ENCODE assay signal across 1 cellular context in the genomic region with DNA sequence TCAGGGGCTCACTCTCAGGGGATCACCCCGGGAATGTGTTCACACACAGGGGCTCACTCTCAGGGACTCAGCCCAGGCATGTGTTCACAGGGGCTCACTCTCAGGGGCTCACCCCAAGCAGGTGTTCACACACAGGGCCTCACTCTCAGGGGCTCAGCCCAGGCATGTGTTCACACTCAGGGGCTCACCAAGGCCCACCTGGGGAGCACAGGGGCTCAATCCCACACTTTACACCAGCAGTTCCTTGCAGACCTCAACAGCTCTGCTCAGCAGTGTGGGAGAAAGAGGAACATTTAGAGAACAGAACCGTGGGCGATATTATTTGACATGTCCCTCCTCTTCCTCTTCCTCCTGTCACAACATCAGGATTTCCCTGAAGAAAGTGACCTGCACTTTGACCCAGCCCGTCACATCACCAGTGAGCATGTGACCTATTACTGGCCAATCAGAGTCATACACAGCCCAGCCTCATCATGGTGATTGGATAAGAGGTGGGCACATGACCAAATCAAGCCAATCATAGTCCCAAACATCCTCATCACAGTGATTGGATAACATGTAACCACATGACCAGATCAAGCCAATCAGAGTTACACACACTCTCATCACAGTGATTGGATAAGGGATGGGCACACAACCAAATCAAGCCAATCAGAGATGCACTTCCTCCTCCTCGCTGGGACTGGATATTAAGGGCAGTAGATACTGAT.
A peak's percentile ranks its signal among the peaks of the same experiment; 100 is the strongest.
TF ChIP-seq lines count a peak whose summit lies in the region.

No MANE protein-coding gene starts in this region.

TF ChIP-seq in K562, 482 proteins besides CTCF, POLR2A, EP300 and RAD21 (continued from another document and continues in another):
- 0 out of 2 replicates have a peak, but pooled peaks have one; percentile 9 for TF ChIP-seq ZNF644 (tag; IDR thresholded peaks at IDR 0.05; ENCODE audit: low read depth)
- no peak for TF ChIP-seq MCM2 (IDR thresholded peaks at IDR 0.05; ENCODE audit: low read depth)
- peak; percentile 70; the same call in 1 of the 2 replicates for TF ChIP-seq ZNF311 (CRISPR knock-in tag; IDR thresholded peaks at IDR 0.05)
- 0 out of 2 replicates have a peak, but pooled peaks have one; percentile 32 for TF ChIP-seq ZNF76 (CRISPR knock-in tag; IDR thresholded peaks at IDR 0.05; ENCODE audit: borderline replicate concordance)
- no peak for TF ChIP-seq HCFC1 (IDR thresholded peaks at IDR 0.05; ENCODE audit: low read depth, low read length)
- TF ChIP-seq MAFF (IDR thresholded peaks at IDR 0.05; ENCODE audit: low read length) = no peak
- no peak for TF ChIP-seq CHD1 (IDR thresholded peaks at IDR 0.05; ENCODE audit: low read length)
- TF ChIP-seq SNIP1 (IDR thresholded peaks at IDR 0.05; ENCODE audit: low read depth) = no peak
- no peak for TF ChIP-seq FOXJ3 (CRISPR knock-in tag; IDR thresholded peaks at IDR 0.05)
- TF ChIP-seq CHCHD3 (CRISPR knock-in tag; IDR thresholded peaks at IDR 0.05) = no peak
- TF ChIP-seq SAFB (IDR thresholded peaks at IDR 0.05; ENCODE audit: borderline replicate concordance, low read depth, low read length) = no peak
- TF ChIP-seq, protein P1, sequence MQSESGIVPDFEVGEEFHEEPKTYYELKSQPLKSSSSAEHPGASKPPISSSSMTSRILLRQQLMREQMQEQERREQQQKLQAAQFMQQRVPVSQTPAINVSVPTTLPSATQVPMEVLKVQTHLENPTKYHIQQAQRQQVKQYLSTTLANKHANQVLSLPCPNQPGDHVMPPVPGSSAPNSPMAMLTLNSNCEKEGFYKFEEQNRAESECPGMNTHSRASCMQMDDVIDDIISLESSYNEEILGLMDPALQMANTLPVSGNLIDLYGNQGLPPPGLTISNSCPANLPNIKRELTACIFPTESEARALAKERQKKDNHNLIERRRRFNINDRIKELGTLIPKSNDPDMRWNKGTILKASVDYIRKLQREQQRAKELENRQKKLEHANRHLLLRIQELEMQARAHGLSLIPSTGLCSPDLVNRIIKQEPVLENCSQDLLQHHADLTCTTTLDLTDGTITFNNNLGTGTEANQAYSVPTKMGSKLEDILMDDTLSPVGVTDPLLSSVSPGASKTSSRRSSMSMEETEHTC (IDR thresholded peaks at IDR 0.05) = no peak
- TF ChIP-seq, protein P2, sequence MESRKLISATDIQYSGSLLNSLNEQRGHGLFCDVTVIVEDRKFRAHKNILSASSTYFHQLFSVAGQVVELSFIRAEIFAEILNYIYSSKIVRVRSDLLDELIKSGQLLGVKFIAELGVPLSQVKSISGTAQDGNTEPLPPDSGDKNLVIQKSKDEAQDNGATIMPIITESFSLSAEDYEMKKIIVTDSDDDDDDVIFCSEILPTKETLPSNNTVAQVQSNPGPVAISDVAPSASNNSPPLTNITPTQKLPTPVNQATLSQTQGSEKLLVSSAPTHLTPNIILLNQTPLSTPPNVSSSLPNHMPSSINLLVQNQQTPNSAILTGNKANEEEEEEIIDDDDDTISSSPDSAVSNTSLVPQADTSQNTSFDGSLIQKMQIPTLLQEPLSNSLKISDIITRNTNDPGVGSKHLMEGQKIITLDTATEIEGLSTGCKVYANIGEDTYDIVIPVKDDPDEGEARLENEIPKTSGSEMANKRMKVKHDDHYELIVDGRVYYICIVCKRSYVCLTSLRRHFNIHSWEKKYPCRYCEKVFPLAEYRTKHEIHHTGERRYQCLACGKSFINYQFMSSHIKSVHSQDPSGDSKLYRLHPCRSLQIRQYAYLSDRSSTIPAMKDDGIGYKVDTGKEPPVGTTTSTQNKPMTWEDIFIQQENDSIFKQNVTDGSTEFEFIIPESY (CRISPR knock-in tag; IDR thresholded peaks at IDR 0.05) = no peak
- TF ChIP-seq XRCC5 (IDR thresholded peaks at IDR 0.05; ENCODE audit: low read depth, low read length) = no peak
- TF ChIP-seq, protein P3, sequence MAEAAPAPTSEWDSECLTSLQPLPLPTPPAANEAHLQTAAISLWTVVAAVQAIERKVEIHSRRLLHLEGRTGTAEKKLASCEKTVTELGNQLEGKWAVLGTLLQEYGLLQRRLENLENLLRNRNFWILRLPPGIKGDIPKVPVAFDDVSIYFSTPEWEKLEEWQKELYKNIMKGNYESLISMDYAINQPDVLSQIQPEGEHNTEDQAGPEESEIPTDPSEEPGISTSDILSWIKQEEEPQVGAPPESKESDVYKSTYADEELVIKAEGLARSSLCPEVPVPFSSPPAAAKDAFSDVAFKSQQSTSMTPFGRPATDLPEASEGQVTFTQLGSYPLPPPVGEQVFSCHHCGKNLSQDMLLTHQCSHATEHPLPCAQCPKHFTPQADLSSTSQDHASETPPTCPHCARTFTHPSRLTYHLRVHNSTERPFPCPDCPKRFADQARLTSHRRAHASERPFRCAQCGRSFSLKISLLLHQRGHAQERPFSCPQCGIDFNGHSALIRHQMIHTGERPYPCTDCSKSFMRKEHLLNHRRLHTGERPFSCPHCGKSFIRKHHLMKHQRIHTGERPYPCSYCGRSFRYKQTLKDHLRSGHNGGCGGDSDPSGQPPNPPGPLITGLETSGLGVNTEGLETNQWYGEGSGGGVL (CRISPR knock-in tag; IDR thresholded peaks at IDR 0.05) = no peak
- TF ChIP-seq STAG1 (CRISPR knock-in tag; IDR thresholded peaks at IDR 0.05; ENCODE audit: borderline replicate concordance) = no peak
- no peak for TF ChIP-seq ESRRB (CRISPR knock-in tag; IDR thresholded peaks at IDR 0.05; ENCODE audit: borderline replicate concordance)
- TF ChIP-seq ZNF668 (CRISPR knock-in tag; IDR thresholded peaks at IDR 0.05) = peak; percentile 89
- TF ChIP-seq PML (IDR thresholded peaks at IDR 0.05; ENCODE audit: low read length) = no peak
- TF ChIP-seq GTF2F1 (IDR thresholded peaks at IDR 0.05; ENCODE audit: low read depth, low read length) = no peak
- 0 out of 2 replicates have a peak, but pooled peaks have one; percentile 62 for TF ChIP-seq ZNF785 (CRISPR knock-in tag; IDR thresholded peaks at IDR 0.05)
- no peak for TF ChIP-seq NR4A1 (CRISPR knock-in tag; IDR thresholded peaks at IDR 0.05)
- TF ChIP-seq NR4A1 (tag; IDR thresholded peaks at IDR 0.05) = no peak
- no peak for TF ChIP-seq HBP1 (CRISPR knock-in tag; IDR thresholded peaks at IDR 0.05)
- TF ChIP-seq ZKSCAN8 (CRISPR knock-in tag; IDR thresholded peaks at IDR 0.05) = no peak
- TF ChIP-seq ZBTB7A (IDR thresholded peaks at IDR 0.05; ENCODE audit: borderline replicate concordance, control insufficient read depth, low read depth, low read length) = no peak
- TF ChIP-seq ZNF586 (CRISPR knock-in tag; conservative IDR thresholded peaks at IDR 0.05) = no peak
- peak; percentile 56 for TF ChIP-seq FOXM1 (IDR thresholded peaks at IDR 0.05; ENCODE audit: low read depth)
- no peak for TF ChIP-seq FOXM1 (CRISPR knock-in tag; IDR thresholded peaks at IDR 0.05; ENCODE audit: low read depth)
- TF ChIP-seq RBFOX2 (IDR thresholded peaks at IDR 0.05; ENCODE audit: low read depth, low read length) = peak; percentile 28; the same call in 1 of the 2 replicates
- TF ChIP-seq, protein P4, sequence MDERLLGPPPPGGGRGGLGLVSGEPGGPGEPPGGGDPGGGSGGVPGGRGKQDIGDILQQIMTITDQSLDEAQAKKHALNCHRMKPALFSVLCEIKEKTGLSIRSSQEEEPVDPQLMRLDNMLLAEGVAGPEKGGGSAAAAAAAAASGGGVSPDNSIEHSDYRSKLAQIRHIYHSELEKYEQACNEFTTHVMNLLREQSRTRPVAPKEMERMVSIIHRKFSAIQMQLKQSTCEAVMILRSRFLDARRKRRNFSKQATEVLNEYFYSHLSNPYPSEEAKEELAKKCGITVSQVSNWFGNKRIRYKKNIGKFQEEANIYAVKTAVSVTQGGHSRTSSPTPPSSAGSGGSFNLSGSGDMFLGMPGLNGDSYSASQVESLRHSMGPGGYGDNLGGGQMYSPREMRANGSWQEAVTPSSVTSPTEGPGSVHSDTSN (CRISPR knock-in tag; IDR thresholded peaks at IDR 0.05; ENCODE audit: low read depth) = no peak
- TF ChIP-seq, protein P4 (tag; conservative IDR thresholded peaks at IDR 0.05; ENCODE audit: low read depth) = no peak
- TF ChIP-seq ATF7 (IDR thresholded peaks at IDR 0.05) = no peak
- TF ChIP-seq DMBX1 (CRISPR knock-in tag; IDR thresholded peaks at IDR 0.05; ENCODE audit: borderline replicate concordance) = peak; percentile 81; the same call in 1 of the 2 replicates
- TF ChIP-seq RBM25 (IDR thresholded peaks at IDR 0.05; ENCODE audit: low read depth, low read length, severe bottlenecking) = peak; percentile 83
- TF ChIP-seq NFATC3 (IDR thresholded peaks at IDR 0.05) = no peak
- TF ChIP-seq CEBPG (CRISPR knock-in tag; IDR thresholded peaks at IDR 0.05) = no peak
- no peak for TF ChIP-seq CEBPG (tag; conservative IDR thresholded peaks at IDR 0.05 in 1 of 2, IDR thresholded peaks at IDR 0.05 in 1 of 2)
- TF ChIP-seq THAP12 (CRISPR knock-in tag; IDR thresholded peaks at IDR 0.05) = 0 out of 2 replicates have a peak, but pooled peaks have one; percentile 4
- no peak for TF ChIP-seq ZNF12 (CRISPR knock-in tag; IDR thresholded peaks at IDR 0.05)
- TF ChIP-seq CHAMP1 (IDR thresholded peaks at IDR 0.05) = peak; percentile 82; the same call in 1 of the 2 replicates
- no peak for TF ChIP-seq ZNF695 (CRISPR knock-in tag; IDR thresholded peaks at IDR 0.05)
- TF ChIP-seq, protein P5, sequence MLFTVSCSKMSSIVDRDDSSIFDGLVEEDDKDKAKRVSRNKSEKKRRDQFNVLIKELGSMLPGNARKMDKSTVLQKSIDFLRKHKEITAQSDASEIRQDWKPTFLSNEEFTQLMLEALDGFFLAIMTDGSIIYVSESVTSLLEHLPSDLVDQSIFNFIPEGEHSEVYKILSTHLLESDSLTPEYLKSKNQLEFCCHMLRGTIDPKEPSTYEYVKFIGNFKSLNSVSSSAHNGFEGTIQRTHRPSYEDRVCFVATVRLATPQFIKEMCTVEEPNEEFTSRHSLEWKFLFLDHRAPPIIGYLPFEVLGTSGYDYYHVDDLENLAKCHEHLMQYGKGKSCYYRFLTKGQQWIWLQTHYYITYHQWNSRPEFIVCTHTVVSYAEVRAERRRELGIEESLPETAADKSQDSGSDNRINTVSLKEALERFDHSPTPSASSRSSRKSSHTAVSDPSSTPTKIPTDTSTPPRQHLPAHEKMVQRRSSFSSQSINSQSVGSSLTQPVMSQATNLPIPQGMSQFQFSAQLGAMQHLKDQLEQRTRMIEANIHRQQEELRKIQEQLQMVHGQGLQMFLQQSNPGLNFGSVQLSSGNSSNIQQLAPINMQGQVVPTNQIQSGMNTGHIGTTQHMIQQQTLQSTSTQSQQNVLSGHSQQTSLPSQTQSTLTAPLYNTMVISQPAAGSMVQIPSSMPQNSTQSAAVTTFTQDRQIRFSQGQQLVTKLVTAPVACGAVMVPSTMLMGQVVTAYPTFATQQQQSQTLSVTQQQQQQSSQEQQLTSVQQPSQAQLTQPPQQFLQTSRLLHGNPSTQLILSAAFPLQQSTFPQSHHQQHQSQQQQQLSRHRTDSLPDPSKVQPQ (CRISPR knock-in tag; IDR thresholded peaks at IDR 0.05; ENCODE audit: borderline replicate concordance) = no peak
- TF ChIP-seq ZNF316 (IDR thresholded peaks at IDR 0.05) = no peak
